In genomic region chr2:44168684-44169154, GRCh38 we compare ENCODE assay signal across 8 cellular contexts. TPM values are rescaled to one million over a fixed set of nuclear protein-coding genes. Genes with fewer than 3 reads are reported as not detected.
A peak's percentile ranks its signal among the peaks of the same experiment; 100 is the strongest.
DNase-seq lines count a peak whose midpoint lies in the region; ATAC-seq and TF ChIP-seq lines count a peak whose summit lies in the region.

Gene PPM1B, plus strand, starts transcription at chr2:44168875. Its CDS starts 32,325 bp downstream, at chr2:44201200.

- peak within 1 kb of the TSS; percentile 90 for H3K4me3 ChIP-seq in MG63
- H3K4me3 ChIP-seq in fibroblast of mammary gland (ENCODE audit: control insufficient read depth, low read depth, low read length): peak within 1 kb of the TSS; percentile 89
- peak within 1 kb of the TSS; percentile 89 to 98 (median 94) for H3K4me3 ChIP-seq in thyroid gland (replicated peaks in 1 of 3)

- H3K4me1 Mint-ChIP-seq in activated T-cell treated with anti-CD3 and anti-CD28 coated beads, Interleukin-2, amount 50 U/mL, for 4 hours (ENCODE audit: low read depth): peaks cover 37% of the 10 kb centered on the region
- H3K4me1 Mint-ChIP-seq in osteocyte (ENCODE audit: unreplicated experiment): peaks cover 32% of the 10 kb centered on the region

- TF ChIP-seq POLR2A in thyroid gland (IDR thresholded peaks at IDR 0.05): peak; percentile 96 to 97

- peak; percentile 55 for ATAC-seq in GM21786 (IDR thresholded peaks at IDR 0.05; ENCODE audit: unreplicated experiment)
- ATAC-seq in activated T-cell treated with anti-CD3 and anti-CD28 coated beads, Interleukin-2, amount 50 U/mL, for 4 hours: peak; percentile 75 to 79

- peak; percentile 100 for DNase-seq in COR-L47 (lab: John Stamatoyannopoulos, UW)
- DNase-seq in MG63: no peak
- peak; percentile 99 for DNase-seq in activated T-cell treated with anti-CD3 and anti-CD28 coated beads, Interleukin-2, amount 50 U/mL, for 4 hours
- DNase-seq in fibroblast of mammary gland (ENCODE audit: low read depth): no peak
- DNase-seq in osteocyte (ENCODE audit: extremely low spot score, unreplicated experiment): peak; percentile 100
- peak; percentile 99 to 100 for DNase-seq in thyroid gland
- DNase-seq in HCEC 1CT: no peak

- no peaks in the 10 kb centered on the region for H3K27me3 ChIP-seq in MG63
- no peaks in the 10 kb centered on the region for H3K27me3 ChIP-seq in thyroid gland

- intact Hi-C loops in thyroid gland (cut with DNase I): no loop called here

- H3K36me3 ChIP-seq in MG63 (no peaks in the 10 kb centered on the region), thyroid gland (no peaks in the 10 kb centered on the region)

- H3K4me3 Mint-ChIP-seq in activated T-cell treated with anti-CD3 and anti-CD28 coated beads, Interleukin-2, amount 50 U/mL, for 4 hours: peak within 1 kb of the TSS; percentile 97
- peak within 1 kb of the TSS; percentile 92 for H3K4me3 Mint-ChIP-seq in osteocyte (ENCODE audit: unreplicated experiment)

- H3K27ac ChIP-seq in thyroid gland: peak within 1 kb of the TSS; percentile 96 to 99 (median 96)

- H3K9me3 ChIP-seq in MG63 (no peaks in the 10 kb centered on the region), thyroid gland (no peaks in the 10 kb centered on the region)

- peaks cover 5% of the 10 kb centered on the region for H3K9me3 Mint-ChIP-seq in activated T-cell treated with anti-CD3 and anti-CD28 coated beads, Interleukin-2, amount 50 U/mL, for 4 hours
- H3K9me3 Mint-ChIP-seq in osteocyte (ENCODE audit: unreplicated experiment): no peaks in the 10 kb centered on the region

- no peak for TF ChIP-seq CTCF in fibroblast of mammary gland (conservative IDR thresholded peaks at IDR 0.05; ENCODE audit: control insufficient read depth, insufficient read depth, low read depth, low read length)
- TF ChIP-seq CTCF in osteocyte (IDR thresholded peaks at IDR 0.05): no peak
- TF ChIP-seq CTCF in thyroid gland (IDR thresholded peaks at IDR 0.05): no peak

- peaks cover 3% of the 10 kb centered on the region for H3K36me3 Mint-ChIP-seq in activated T-cell treated with anti-CD3 and anti-CD28 coated beads, Interleukin-2, amount 50 U/mL, for 4 hours (ENCODE audit: insufficient read depth)
- no peaks in the 10 kb centered on the region for H3K36me3 Mint-ChIP-seq in osteocyte (ENCODE audit: unreplicated experiment)

- H3K27me3 Mint-ChIP-seq in activated T-cell treated with anti-CD3 and anti-CD28 coated beads, Interleukin-2, amount 50 U/mL, for 4 hours (ENCODE audit: low read depth): no peaks in the 10 kb centered on the region
- H3K27me3 Mint-ChIP-seq in osteocyte (ENCODE audit: unreplicated experiment): no peaks in the 10 kb centered on the region

- H3K27ac Mint-ChIP-seq in osteocyte (ENCODE audit: unreplicated experiment): peak within 1 kb of the TSS; percentile 100

- peaks cover 13 to 14% of the 10 kb centered on the region in 2 donors for H3K4me1 ChIP-seq in thyroid gland

- WGBS in thyroid gland, 2 donors: 0% methylated on average over 25 of the region's 49 CpGs

RNA-seq across cellular contexts. Expression of gene PPM1B, which starts in this region (rescaled TPM):
- total RNA-seq in MG63 (2014; rRNA removed; shearing (Covaris generic); ENCODE audit: low replicate concordance): 16.6 and 29.5 TPM in 2 replicates
- total RNA-seq in activated T-cell treated with anti-CD3 and anti-CD28 coated beads, Interleukin-2, amount 50 U/mL, for 4 hours: 10 to 100 TPM; 25.5 to 32.2 (median 32.1) TPM
- total RNA-seq in osteocyte: 36.2 and 39.6 TPM in 2 replicates
- total RNA-seq in thyroid gland: 10 to 100 TPM; 36.6 to 71.4 (median 45.1) TPM

Comparison
In these comparisons a context has a peak if more than half of its experiments do, and no peak if none do; other contexts are left out.
1. DNase-seq: peak in COR-L47 (single experiment), activated T-cell treated with anti-CD3 and anti-CD28 coated beads, Interleukin-2, amount 50 U/mL, for 4 hours (single experiment), osteocyte (single experiment) and thyroid gland (2 of 2); none in MG63 (single experiment), fibroblast of mammary gland (single experiment) and HCEC 1CT (single experiment).
2. Peak in every context shown above with its lines, with median percentiles within 50 percentile points of each other: H3K4me3 ChIP-seq.